8 cellular contexts compared by ENCODE assay signal in the genomic region with DNA sequence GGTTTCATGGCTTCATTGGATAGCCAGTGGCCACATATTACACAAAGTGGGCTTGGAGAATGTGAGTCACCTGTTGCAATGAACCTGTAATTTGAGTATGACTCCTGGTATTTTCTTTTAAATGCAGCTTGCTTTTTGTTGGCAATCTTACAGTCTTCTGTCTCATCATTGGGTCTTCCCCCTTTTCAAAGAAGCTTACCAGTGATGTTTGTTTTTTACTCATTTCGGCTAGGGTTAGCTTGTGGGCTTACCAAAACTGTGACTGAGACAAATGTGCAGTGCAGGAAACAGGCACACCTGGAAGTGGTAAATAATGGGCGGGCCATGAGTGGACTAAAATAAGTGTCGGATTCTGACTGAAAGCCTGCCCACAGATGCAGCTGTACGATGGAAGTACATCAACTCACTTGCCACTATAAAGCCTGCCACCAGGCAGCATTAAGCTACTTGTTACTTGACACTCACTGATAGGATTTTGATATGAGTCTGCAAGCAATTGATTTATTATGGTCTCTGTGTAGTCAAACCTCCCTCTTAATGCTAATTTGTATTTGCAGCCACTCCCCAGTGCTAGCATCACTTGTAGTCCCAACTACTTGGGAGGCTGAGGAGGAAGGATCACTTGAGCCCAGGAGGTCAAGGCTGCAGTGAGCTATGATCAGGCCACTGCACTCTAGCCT. TPM values are rescaled to one million over a fixed set of nuclear protein-coding genes. Genes with fewer than 3 reads are reported as not detected.
DNase-seq lines count a peak whose midpoint lies in the region; ATAC-seq, FAIRE-seq and TF ChIP-seq lines count a peak whose summit lies in the region.

No MANE protein-coding gene starts in this region.

- peak; percentile 77 for DNase-seq in activated naive CD4-positive, alpha-beta T cell treated with Interleukin-2 at 50 U/mL for 16 hours
- DNase-seq in activated naive CD4-positive, alpha-beta T cell (lab: John Stamatoyannopoulos, UW): no peak
- DNase-seq in activated CD4-positive, alpha-beta T cell treated with anti-CD3 and anti-CD28 coated beads, Interleukin-2, amount 50 U/mL, for 4 hours: peak; percentile 9 to 30
- peak; percentile 28 for DNase-seq in stimulated activated CD4-positive, alpha-beta T cell treated with anti-CD3 and anti-CD28 coated beads, Interleukin-4, amount 100 ng/mL, for 1 hour
- DNase-seq in urothelium cell line (ENCODE audit: low spot score) (no peak), heart left ventricle (no peak), RKO (ENCODE audit: low spot score) (no peak)

- no peak for FAIRE-seq in urothelium cell line (lab: Jason Lieb, UNC)

- peaks cover 0 to 29% (median 15%) of the 10 kb centered on the region in 12 donors for H3K4me1 ChIP-seq in heart left ventricle

- no peak for TF ChIP-seq CTCF in heart left ventricle (IDR thresholded peaks at IDR 0.05)

- 71 to 91% (median 86%) methylated on average over 4 of the region's 4 CpGs for WGBS in heart left ventricle, 4 donors

- no peaks in the 10 kb centered on the region for H3K27me3 ChIP-seq in heart left ventricle

- no peak overlapping the region for H3K4me3 ChIP-seq in heart left ventricle

- H3K27ac ChIP-seq in heart left ventricle: no peak overlapping the region

- ATAC-seq in HG03159 (IDR thresholded peaks at IDR 0.05; ENCODE audit: unreplicated experiment) (peak; percentile 82), heart left ventricle (no peak)

- H3K9me3 ChIP-seq in heart left ventricle: no peaks in the 10 kb centered on the region

- no peaks in the 10 kb centered on the region for H3K36me3 ChIP-seq in heart left ventricle

- no peak for TF ChIP-seq POLR2A in heart left ventricle (IDR thresholded peaks at IDR 0.05)

- intact Hi-C loops in heart left ventricle (cut with DNase I): no loop called here

RNA-seq across cellular contexts. Expression of a gene that starts 4.2 kb away (rescaled TPM):
- 1 to 10 TPM; 1.1 to 4.7 (median 2.9) TPM for total RNA-seq in heart left ventricle
- 1 to 10 TPM in 1 of 2 donors, under 1 TPM in 1; 0.98 to 1.1 TPM for polyA plus RNA-seq in heart left ventricle

Comparison
In these comparisons a context has a peak if more than half of its experiments do, and no peak if none do; other contexts are left out.
1. DNase-seq: peak in activated naive CD4-positive, alpha-beta T cell treated with Interleukin-2 at 50 U/mL for 16 hours (single experiment), activated CD4-positive, alpha-beta T cell treated with anti-CD3 and anti-CD28 coated beads, Interleukin-2, amount 50 U/mL, for 4 hours (2 of 2) and stimulated activated CD4-positive, alpha-beta T cell treated with anti-CD3 and anti-CD28 coated beads, Interleukin-4, amount 100 ng/mL, for 1 hour (single experiment); none in activated naive CD4-positive, alpha-beta T cell (0 of 4), urothelium cell line (single experiment), heart left ventricle (0 of 5) and RKO (single experiment).